In genomic region chr11:133808393-133809140, GRCh38 we compare ENCODE assay signal across 1 cellular context.
TF ChIP-seq lines count a peak whose summit lies in the region.

No MANE protein-coding gene starts in this region.

TF ChIP-seq in WTC11, 78 proteins besides CTCF, POLR2A, EP300 and RAD21:
- no peak for TF ChIP-seq ZBTB43 (CRISPR knock-in tag; IDR thresholded peaks at IDR 0.05)
- TF ChIP-seq MYBL2 (CRISPR knock-in tag; IDR thresholded peaks at IDR 0.05), result no peak
- no peak for TF ChIP-seq GTF2I (CRISPR knock-in tag; conservative IDR thresholded peaks at IDR 0.05)
- TF ChIP-seq NR3C1 (CRISPR knock-in tag; conservative IDR thresholded peaks at IDR 0.05; ENCODE audit: low read depth), result no peak
- TF ChIP-seq, protein P1, sequence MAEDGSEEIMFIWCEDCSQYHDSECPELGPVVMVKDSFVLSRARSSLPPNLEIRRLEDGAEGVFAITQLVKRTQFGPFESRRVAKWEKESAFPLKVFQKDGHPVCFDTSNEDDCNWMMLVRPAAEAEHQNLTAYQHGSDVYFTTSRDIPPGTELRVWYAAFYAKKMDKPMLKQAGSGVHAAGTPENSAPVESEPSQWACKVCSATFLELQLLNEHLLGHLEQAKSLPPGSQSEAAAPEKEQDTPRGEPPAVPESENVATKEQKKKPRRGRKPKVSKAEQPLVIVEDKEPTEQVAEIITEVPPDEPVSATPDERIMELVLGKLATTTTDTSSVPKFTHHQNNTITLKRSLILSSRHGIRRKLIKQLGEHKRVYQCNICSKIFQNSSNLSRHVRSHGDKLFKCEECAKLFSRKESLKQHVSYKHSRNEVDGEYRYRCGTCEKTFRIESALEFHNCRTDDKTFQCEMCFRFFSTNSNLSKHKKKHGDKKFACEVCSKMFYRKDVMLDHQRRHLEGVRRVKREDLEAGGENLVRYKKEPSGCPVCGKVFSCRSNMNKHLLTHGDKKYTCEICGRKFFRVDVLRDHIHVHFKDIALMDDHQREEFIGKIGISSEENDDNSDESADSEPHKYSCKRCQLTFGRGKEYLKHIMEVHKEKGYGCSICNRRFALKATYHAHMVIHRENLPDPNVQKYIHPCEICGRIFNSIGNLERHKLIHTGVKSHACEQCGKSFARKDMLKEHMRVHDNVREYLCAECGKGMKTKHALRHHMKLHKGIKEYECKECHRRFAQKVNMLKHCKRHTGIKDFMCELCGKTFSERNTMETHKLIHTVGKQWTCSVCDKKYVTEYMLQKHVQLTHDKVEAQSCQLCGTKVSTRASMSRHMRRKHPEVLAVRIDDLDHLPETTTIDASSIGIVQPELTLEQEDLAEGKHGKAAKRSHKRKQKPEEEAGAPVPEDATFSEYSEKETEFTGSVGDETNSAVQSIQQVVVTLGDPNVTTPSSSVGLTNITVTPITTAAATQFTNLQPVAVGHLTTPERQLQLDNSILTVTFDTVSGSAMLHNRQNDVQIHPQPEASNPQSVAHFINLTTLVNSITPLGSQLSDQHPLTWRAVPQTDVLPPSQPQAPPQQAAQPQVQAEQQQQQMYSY (CRISPR knock-in tag; IDR thresholded peaks at IDR 0.05), result no peak
- TF ChIP-seq FOXK1 (CRISPR knock-in tag; IDR thresholded peaks at IDR 0.05), result no peak
- TF ChIP-seq KAT7 (CRISPR knock-in tag; IDR thresholded peaks at IDR 0.05; ENCODE audit: borderline replicate concordance), result no peak
- TF ChIP-seq RORB (CRISPR knock-in tag; IDR thresholded peaks at IDR 0.05), result no peak
- no peak for TF ChIP-seq ZNF671 (CRISPR knock-in tag; IDR thresholded peaks at IDR 0.05)
